1 cellular context compared by ENCODE assay signal in the genomic region with DNA sequence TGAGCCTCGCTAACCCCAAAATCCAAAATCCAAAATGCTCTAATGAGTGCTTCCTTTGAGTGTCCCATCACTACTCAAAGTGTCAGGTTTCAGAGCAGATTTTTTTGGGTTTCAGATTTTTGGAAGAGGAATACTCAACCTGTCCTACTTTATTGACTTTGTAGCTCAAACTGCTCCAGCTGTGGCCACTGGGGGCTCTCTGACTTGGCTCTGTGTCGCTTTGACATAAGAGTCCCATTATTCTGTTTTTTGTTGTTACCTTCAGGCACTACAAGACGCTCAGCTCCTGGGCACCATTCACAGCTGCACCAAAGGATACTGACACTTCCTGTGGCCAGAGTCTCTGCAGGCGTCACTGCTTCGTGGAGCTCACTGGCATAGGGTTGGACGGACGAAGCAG.
TF ChIP-seq lines count a peak whose summit lies in the region.

No MANE protein-coding gene starts in this region.

TF ChIP-seq in H1, 55 proteins besides CTCF, POLR2A, EP300 and RAD21 (continued from another document):
- TF ChIP-seq RXRA (IDR thresholded peaks at IDR 0.05; ENCODE audit: insufficient read depth, low read depth, low read length) (no peak), CHD1 (IDR thresholded peaks at IDR 0.05; ENCODE audit: low read depth, low read length) (no peak), CREB1 (IDR thresholded peaks at IDR 0.05) (no peak), SUZ12 (IDR thresholded peaks at IDR 0.05; ENCODE audit: low read length) (no peak), GABPA (IDR thresholded peaks at IDR 0.05; ENCODE audit: borderline replicate concordance, insufficient read depth, low read length) (no peak), BACH1 (IDR thresholded peaks at IDR 0.05; ENCODE audit: low read length) (no peak), NANOG (IDR thresholded peaks at IDR 0.05; ENCODE audit: insufficient read depth, low read depth, low read length, poor library complexity, severe bottlenecking) (no peak), BCL11A (IDR thresholded peaks at IDR 0.05; ENCODE audit: low read depth in 2 of 2, low read length in 2 of 2) (no peak), CBX5 (IDR thresholded peaks at IDR 0.05; ENCODE audit: low read depth, low read length) (no peak)
- TF ChIP-seq, protein P1, sequence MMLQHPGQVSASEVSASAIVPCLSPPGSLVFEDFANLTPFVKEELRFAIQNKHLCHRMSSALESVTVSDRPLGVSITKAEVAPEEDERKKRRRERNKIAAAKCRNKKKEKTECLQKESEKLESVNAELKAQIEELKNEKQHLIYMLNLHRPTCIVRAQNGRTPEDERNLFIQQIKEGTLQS (IDR thresholded peaks at IDR 0.05; ENCODE audit: insufficient read depth, low read depth, low read length): no peak
- TF ChIP-seq, protein P2, sequence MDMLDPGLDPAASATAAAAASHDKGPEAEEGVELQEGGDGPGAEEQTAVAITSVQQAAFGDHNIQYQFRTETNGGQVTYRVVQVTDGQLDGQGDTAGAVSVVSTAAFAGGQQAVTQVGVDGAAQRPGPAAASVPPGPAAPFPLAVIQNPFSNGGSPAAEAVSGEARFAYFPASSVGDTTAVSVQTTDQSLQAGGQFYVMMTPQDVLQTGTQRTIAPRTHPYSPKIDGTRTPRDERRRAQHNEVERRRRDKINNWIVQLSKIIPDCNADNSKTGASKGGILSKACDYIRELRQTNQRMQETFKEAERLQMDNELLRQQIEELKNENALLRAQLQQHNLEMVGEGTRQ (IDR thresholded peaks at IDR 0.05; ENCODE audit: low read length): no peak
